ENCODE assay signal across 21 cellular contexts in the genomic region with DNA sequence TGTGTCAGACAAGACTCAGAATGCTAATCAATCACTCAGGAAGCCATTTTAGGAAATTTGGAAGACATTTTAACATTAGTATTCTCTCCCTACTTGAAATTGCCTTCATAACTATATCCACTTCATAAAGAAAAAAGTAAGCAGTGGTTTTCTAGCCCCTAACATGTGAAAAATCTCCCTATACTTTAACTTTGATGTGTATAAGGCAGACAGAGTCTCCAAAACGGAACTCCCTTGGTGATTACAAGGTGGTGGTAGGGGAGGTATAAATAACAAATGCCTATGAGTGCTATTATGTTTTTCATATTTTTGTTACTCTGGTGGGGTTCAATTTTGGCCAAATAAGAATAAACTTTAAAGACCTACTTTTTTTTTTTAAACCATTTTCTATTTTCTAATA.
"Had no signal": no experiment of that assay in that cellular context is flagged by ENCODE, and none has a peak within 500 bp of the region (broad histone marks: within the 10 kb centered on the region; RNA-seq: fewer than 3 reads in every experiment).

No MANE protein-coding gene starts in this region.

- DNase-seq: effector memory CD8-positive, alpha-beta T cell; foreskin fibroblast; heart left ventricle; hippocampal formation; mesendoderm; naive B cell; occipital lobe; pancreas; right cardiac atrium; small intestine; stimulated activated CD4-positive, alpha-beta T cell treated with anti-CD3 and anti-CD28 coated beads, Interleukin-12 subunit alpha, Interleukin-12 subunit beta, amount 100 ng/mL, for 4 hours; thyroid gland had no signal

- H3K27me3 ChIP-seq: esophagus muscularis mucosa, heart left ventricle, pancreas, suprapubic skin, thyroid gland had no signal

- H3K4me1 ChIP-seq: suprapubic skin, thyroid gland had no signal

- H3K4me3 Mint-ChIP-seq: dendritic cell treated with granulocyte-macrophage colony-stimulating factor and Interleukin-4, amounts not matched to agents 40 ng/mL and 50 ng/mL, for 4 days; effector memory CD8-positive, alpha-beta T cell; naive B cell; neural crest cell; type B pancreatic cell had no signal

- ATAC-seq: effector memory CD8-positive, alpha-beta T cell; heart left ventricle; pancreas; right cardiac atrium had no signal

- H3K4me1 Mint-ChIP-seq: naive B cell had no signal

- FAIRE-seq: colon, pancreas, small intestine, urothelium cell line had no signal

- H3K4me3 ChIP-seq: esophagus muscularis mucosa, heart left ventricle, pancreas, suprapubic skin, thyroid gland had no signal

- H3K9me3 ChIP-seq: pancreas, suprapubic skin, thyroid gland had no signal

- H3K27ac ChIP-seq: epithelial cell of prostate, esophagus muscularis mucosa, heart left ventricle, pancreas, suprapubic skin, thyroid gland had no signal

- H3K27ac Mint-ChIP-seq: dendritic cell treated with granulocyte-macrophage colony-stimulating factor and Interleukin-4, amounts not matched to agents 40 ng/mL and 50 ng/mL, for 4 days; effector memory CD8-positive, alpha-beta T cell; progenitor cell of endocrine pancreas; type B pancreatic cell had no signal

- H3K36me3 ChIP-seq: esophagus muscularis mucosa, heart left ventricle, pancreas, suprapubic skin, thyroid gland had no signal

- H3K27me3 Mint-ChIP-seq: dendritic cell treated with granulocyte-macrophage colony-stimulating factor and Interleukin-4, amounts not matched to agents 40 ng/mL and 50 ng/mL, for 4 days; effector memory CD8-positive, alpha-beta T cell; progenitor cell of endocrine pancreas; type B pancreatic cell had no signal
